ENCODE assay signal across 8 cellular contexts in genomic region chr11:16605971-16606783, GRCh38.
A peak's percentile ranks its signal among the peaks of the same experiment; 100 is the strongest.
DNase-seq lines count a peak whose midpoint lies in the region; ATAC-seq lines count a peak whose summit lies in the region.

No MANE protein-coding gene starts in this region.

- ATAC-seq in GM18867 (IDR thresholded peaks at IDR 0.05; ENCODE audit: unreplicated experiment), result peak; percentile 97
- peak; percentile 94 for ATAC-seq in HG03108 (IDR thresholded peaks at IDR 0.05; ENCODE audit: unreplicated experiment)

- DNase-seq in AG08396 (ENCODE audit: low spot score) (peak; percentile 90), NCI-H2227 (lab: John Stamatoyannopoulos, UW; ENCODE audit: unreplicated experiment) (peak; percentile 92), kidney tubule cell (ENCODE audit: low spot score) (peak; percentile 93)
- peak; percentile 66 for DNase-seq in activated CD4-positive, alpha-beta T cell treated with anti-CD3 and anti-CD28 coated beads for 1 hour
- peak; percentile 41 to 78 for DNase-seq in stimulated activated CD4-positive, alpha-beta T cell treated with anti-CD3 and anti-CD28 coated beads, Interleukin-1b, Interleukin-23, amount 100 ng/mL, for 1 hour (ENCODE audit: low read depth in 2 of 2)

- peak overlapping the region; percentile 82 for H3K27ac ChIP-seq in cingulate gyrus (ENCODE audit: low read depth, low read length)

Comparison
In these comparisons a context has a peak if more than half of its experiments do, and no peak if none do; other contexts are left out.
1. Peak in every context shown above with its lines: DNase-seq, ATAC-seq and H3K27ac ChIP-seq.